Comparison of ENCODE assay signal across 1 cellular context in the genomic region with DNA sequence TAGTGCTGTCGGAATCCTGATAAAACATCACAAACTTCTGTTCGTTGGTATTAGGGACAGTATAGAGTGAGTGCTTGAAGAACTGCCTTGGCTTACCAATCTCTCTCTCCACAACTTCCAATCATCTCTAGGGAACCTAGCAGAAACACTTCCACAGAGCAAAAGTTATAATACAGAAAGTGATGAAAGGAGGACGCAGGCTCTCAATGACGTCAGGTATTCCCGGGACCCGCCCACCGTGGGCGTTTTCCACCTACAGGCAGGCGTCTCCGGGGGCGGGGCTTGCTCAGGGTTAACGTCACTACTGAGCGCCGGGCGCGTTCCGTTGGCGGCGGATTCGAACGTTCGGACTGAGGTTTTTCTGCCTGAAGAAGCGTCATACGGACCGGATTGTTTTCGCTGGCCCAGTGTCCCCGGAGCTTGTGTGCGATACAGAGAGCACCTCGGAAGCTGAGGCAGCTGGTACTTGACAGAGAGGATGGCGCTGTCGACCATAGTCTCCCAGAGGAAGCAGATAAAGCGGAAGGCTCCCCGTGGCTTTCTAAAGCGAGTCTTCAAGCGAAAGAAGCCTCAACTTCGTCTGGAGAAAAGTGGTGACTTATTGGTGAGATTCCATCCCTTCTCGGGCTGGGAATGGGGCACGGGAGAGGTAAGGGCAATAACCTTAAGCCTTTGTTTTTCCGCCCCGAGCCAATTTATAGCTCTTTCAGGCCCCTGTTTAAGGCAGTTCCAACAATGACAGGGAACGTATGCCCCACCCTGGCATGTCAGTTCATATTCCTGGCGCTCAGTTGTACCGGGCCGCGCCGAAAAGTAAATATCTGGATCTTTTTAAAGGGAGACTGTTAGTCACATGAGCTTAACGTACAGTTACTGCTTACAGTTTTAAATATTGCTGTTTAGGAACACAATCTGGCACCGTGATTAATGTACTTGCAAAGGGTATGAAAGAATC.
A peak's percentile ranks its signal among the peaks of the same experiment; 100 is the strongest.
TF ChIP-seq lines count a peak whose summit lies in the region.

A gene (plus strand): TSS at position 320 of the 955 bp plus-strand sequence. CDS start 159 bp downstream, at position 479.

TF ChIP-seq in HEK293, 187 proteins besides CTCF, POLR2A, EP300 and RAD21 (continued from another document):
- TF ChIP-seq, protein P1, sequence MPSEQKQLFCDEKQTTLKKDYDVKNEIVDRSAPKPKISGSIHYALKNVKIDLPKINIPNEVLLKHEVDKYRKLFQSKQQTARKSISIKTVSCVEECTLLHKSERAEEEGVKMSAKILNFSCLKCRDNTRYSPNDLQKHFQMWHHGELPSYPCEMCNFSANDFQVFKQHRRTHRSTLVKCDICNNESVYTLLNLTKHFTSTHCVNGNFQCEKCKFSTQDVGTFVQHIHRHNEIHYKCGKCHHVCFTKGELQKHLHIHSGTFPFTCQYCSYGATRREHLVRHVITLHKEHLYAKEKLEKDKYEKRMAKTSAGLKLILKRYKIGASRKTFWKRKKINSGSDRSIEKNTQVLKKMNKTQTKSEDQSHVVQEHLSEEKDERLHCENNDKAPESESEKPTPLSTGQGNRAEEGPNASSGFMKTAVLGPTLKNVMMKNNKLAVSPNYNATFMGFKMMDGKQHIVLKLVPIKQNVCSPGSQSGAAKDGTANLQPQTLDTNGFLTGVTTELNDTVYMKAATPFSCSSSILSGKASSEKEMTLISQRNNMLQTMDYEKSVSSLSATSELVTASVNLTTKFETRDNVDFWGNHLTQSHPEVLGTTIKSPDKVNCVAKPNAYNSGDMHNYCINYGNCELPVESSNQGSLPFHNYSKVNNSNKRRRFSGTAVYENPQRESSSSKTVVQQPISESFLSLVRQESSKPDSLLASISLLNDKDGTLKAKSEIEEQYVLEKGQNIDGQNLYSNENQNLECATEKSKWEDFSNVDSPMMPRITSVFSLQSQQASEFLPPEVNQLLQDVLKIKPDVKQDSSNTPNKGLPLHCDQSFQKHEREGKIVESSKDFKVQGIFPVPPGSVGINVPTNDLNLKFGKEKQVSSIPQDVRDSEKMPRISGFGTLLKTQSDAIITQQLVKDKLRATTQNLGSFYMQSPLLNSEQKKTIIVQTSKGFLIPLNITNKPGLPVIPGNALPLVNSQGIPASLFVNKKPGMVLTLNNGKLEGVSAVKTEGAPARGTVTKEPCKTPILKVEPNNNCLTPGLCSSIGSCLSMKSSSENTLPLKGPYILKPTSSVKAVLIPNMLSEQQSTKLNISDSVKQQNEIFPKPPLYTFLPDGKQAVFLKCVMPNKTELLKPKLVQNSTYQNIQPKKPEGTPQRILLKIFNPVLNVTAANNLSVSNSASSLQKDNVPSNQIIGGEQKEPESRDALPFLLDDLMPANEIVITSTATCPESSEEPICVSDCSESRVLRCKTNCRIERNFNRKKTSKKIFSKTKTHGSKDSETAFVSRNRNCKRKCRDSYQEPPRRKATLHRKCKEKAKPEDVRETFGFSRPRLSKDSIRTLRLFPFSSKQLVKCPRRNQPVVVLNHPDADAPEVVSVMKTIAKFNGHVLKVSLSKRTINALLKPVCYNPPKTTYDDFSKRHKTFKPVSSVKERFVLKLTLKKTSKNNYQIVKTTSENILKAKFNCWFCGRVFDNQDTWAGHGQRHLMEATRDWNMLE (tag by site-specific recombination; conservative IDR thresholded peaks at IDR 0.05; ENCODE audit: low read depth), result peak; percentile 55
- TF ChIP-seq PRDM1 (tag by site-specific recombination; IDR thresholded peaks at IDR 0.05), result peak; percentile 80
- peak; percentile 91 for TF ChIP-seq SP2 (tag by site-specific recombination; IDR thresholded peaks at IDR 0.05)
- peak; percentile 88 for TF ChIP-seq KLF8 (tag by site-specific recombination; IDR thresholded peaks at IDR 0.05)
- peak; percentile 78 for TF ChIP-seq ZEB2 (tag by site-specific recombination; IDR thresholded peaks at IDR 0.05)
- no peak for TF ChIP-seq ZNF426 (tag by site-specific recombination; IDR thresholded peaks at IDR 0.05)
- TF ChIP-seq, protein P2, sequence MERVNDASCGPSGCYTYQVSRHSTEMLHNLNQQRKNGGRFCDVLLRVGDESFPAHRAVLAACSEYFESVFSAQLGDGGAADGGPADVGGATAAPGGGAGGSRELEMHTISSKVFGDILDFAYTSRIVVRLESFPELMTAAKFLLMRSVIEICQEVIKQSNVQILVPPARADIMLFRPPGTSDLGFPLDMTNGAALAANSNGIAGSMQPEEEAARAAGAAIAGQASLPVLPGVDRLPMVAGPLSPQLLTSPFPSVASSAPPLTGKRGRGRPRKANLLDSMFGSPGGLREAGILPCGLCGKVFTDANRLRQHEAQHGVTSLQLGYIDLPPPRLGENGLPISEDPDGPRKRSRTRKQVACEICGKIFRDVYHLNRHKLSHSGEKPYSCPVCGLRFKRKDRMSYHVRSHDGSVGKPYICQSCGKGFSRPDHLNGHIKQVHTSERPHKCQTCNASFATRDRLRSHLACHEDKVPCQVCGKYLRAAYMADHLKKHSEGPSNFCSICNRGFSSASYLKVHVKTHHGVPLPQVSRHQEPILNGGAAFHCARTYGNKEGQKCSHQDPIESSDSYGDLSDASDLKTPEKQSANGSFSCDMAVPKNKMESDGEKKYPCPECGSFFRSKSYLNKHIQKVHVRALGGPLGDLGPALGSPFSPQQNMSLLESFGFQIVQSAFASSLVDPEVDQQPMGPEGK (tag by site-specific recombination; IDR thresholded peaks at IDR 0.05), result no peak
- TF ChIP-seq, protein P3, sequence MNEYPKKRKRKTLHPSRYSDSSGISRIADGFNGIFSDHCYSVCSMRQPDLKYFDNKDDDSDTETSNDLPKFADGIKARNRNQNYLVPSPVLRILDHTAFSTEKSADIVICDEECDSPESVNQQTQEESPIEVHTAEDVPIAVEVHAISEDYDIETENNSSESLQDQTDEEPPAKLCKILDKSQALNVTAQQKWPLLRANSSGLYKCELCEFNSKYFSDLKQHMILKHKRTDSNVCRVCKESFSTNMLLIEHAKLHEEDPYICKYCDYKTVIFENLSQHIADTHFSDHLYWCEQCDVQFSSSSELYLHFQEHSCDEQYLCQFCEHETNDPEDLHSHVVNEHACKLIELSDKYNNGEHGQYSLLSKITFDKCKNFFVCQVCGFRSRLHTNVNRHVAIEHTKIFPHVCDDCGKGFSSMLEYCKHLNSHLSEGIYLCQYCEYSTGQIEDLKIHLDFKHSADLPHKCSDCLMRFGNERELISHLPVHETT (tag by site-specific recombination; IDR thresholded peaks at IDR 0.05), result 0 out of 2 replicates have a peak, but pooled peaks have one; percentile 59
- TF ChIP-seq, protein P4, sequence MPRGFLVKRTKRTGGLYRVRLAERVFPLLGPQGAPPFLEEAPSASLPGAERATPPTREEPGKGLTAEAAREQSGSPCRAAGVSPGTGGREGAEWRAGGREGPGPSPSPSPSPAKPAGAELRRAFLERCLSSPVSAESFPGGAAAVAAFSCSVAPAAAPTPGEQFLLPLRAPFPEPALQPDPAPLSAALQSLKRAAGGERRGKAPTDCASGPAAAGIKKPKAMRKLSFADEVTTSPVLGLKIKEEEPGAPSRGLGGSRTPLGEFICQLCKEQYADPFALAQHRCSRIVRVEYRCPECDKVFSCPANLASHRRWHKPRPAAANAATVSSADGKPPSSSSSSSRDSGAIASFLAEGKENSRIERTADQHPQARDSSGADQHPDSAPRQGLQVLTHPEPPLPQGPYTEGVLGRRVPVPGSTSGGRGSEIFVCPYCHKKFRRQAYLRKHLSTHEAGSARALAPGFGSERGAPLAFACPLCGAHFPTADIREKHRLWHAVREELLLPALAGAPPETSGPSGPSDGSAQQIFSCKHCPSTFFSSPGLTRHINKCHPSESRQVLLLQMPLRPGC (tag by site-specific recombination; IDR thresholded peaks at IDR 0.05), result no peak; the same call in 1 of the 2 replicates
- no peak for TF ChIP-seq HOXC10 (CRISPR knock-in tag; IDR thresholded peaks at IDR 0.05)
- peak; percentile 75 for TF ChIP-seq SP7 (tag by site-specific recombination; IDR thresholded peaks at IDR 0.05)
- TF ChIP-seq ZNF169 (tag by site-specific recombination; IDR thresholded peaks at IDR 0.05), result no peak
- peak; percentile 18; the same call in 1 of the 2 replicates for TF ChIP-seq ZNF596 (tag by site-specific recombination; IDR thresholded peaks at IDR 0.05)
- TF ChIP-seq ZNF629 (tag by site-specific recombination; IDR thresholded peaks at IDR 0.05), result peak; percentile 98
- peak; percentile 56; the same call in 1 of the 2 replicates for TF ChIP-seq ZNF600 (tag by site-specific recombination; IDR thresholded peaks at IDR 0.05)
- TF ChIP-seq, protein P5, sequence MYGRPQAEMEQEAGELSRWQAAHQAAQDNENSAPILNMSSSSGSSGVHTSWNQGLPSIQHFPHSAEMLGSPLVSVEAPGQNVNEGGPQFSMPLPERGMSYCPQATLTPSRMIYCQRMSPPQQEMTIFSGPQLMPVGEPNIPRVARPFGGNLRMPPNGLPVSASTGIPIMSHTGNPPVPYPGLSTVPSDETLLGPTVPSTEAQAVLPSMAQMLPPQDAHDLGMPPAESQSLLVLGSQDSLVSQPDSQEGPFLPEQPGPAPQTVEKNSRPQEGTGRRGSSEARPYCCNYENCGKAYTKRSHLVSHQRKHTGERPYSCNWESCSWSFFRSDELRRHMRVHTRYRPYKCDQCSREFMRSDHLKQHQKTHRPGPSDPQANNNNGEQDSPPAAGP (tag by site-specific recombination; IDR thresholded peaks at IDR 0.05), result peak; percentile 56; the same call in 1 of the 2 replicates
- no peak for TF ChIP-seq ZNF701 (tag by site-specific recombination; IDR thresholded peaks at IDR 0.05)
- TF ChIP-seq ZNF664 (tag by site-specific recombination; IDR thresholded peaks at IDR 0.05), result 0 out of 2 replicates have a peak, but pooled peaks have one; percentile 20
- TF ChIP-seq ZNF16 (tag by site-specific recombination; IDR thresholded peaks at IDR 0.05; ENCODE audit: low read depth), result no peak
- TF ChIP-seq ZNF146 (tag by site-specific recombination; IDR thresholded peaks at IDR 0.05), result no peak
- TF ChIP-seq ZNF394 (tag by site-specific recombination; IDR thresholded peaks at IDR 0.05; ENCODE audit: borderline replicate concordance), result peak; percentile 79; the same call in 1 of the 2 replicates
- TF ChIP-seq ZNF561 (tag by site-specific recombination; IDR thresholded peaks at IDR 0.05; ENCODE audit: borderline replicate concordance), result peak; percentile 55; the same call in 1 of the 2 replicates
- TF ChIP-seq ZBTB1 (tag by site-specific recombination; IDR thresholded peaks at IDR 0.05), result no peak
- TF ChIP-seq, protein P6, sequence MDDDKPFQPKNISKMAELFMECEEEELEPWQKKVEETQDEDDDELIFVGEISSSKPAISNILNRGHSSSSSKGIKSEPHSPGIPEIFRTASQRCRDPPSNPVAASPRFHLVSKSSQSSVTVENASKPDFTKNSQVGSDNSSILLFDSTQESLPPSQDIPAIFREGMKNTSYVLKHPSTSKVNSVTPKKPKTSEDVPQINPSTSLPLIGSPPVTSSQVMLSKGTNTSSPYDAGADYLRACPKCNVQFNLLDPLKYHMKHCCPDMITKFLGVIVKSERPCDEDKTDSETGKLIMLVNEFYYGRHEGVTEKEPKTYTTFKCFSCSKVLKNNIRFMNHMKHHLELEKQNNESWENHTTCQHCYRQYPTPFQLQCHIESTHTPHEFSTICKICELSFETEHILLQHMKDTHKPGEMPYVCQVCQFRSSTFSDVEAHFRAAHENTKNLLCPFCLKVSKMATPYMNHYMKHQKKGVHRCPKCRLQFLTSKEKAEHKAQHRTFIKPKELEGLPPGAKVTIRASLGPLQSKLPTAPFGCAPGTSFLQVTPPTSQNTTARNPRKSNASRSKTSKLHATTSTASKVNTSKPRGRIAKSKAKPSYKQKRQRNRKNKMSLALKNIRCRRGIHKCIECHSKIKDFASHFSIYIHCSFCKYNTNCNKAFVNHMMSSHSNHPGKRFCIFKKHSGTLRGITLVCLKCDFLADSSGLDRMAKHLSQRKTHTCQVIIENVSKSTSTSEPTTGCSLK (tag by site-specific recombination; IDR thresholded peaks at IDR 0.05), result no peak
- TF ChIP-seq ZFP69B (tag by site-specific recombination; IDR thresholded peaks at IDR 0.05), result 0 out of 2 replicates have a peak, but pooled peaks have one; percentile 12
- TF ChIP-seq ZNF335 (tag by site-specific recombination; conservative IDR thresholded peaks at IDR 0.05), result peak; percentile 85
- TF ChIP-seq, protein P7, sequence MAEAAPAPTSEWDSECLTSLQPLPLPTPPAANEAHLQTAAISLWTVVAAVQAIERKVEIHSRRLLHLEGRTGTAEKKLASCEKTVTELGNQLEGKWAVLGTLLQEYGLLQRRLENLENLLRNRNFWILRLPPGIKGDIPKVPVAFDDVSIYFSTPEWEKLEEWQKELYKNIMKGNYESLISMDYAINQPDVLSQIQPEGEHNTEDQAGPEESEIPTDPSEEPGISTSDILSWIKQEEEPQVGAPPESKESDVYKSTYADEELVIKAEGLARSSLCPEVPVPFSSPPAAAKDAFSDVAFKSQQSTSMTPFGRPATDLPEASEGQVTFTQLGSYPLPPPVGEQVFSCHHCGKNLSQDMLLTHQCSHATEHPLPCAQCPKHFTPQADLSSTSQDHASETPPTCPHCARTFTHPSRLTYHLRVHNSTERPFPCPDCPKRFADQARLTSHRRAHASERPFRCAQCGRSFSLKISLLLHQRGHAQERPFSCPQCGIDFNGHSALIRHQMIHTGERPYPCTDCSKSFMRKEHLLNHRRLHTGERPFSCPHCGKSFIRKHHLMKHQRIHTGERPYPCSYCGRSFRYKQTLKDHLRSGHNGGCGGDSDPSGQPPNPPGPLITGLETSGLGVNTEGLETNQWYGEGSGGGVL (tag by site-specific recombination; IDR thresholded peaks at IDR 0.05), result no peak
- no peak; the same call in 1 of the 2 replicates for TF ChIP-seq ZNF2 (tag by site-specific recombination; IDR thresholded peaks at IDR 0.05)
- TF ChIP-seq SETDB1 (IDR thresholded peaks at IDR 0.05; ENCODE audit: insufficient read length, low read length), result peak; percentile 77
- TF ChIP-seq ZNF366 (tag by site-specific recombination; conservative IDR thresholded peaks at IDR 0.05), result peak; percentile 71
- TF ChIP-seq GFI1B (tag by site-specific recombination; IDR thresholded peaks at IDR 0.05), result peak; percentile 81; the same call in 1 of the 2 replicates
- peak; percentile 94; the same call in 1 of the 2 replicates for TF ChIP-seq ZNF501 (tag by site-specific recombination; IDR thresholded peaks at IDR 0.05)
- TF ChIP-seq ZNF19 (tag by site-specific recombination; IDR thresholded peaks at IDR 0.05; ENCODE audit: low read depth), result no peak
- TF ChIP-seq, protein P8, sequence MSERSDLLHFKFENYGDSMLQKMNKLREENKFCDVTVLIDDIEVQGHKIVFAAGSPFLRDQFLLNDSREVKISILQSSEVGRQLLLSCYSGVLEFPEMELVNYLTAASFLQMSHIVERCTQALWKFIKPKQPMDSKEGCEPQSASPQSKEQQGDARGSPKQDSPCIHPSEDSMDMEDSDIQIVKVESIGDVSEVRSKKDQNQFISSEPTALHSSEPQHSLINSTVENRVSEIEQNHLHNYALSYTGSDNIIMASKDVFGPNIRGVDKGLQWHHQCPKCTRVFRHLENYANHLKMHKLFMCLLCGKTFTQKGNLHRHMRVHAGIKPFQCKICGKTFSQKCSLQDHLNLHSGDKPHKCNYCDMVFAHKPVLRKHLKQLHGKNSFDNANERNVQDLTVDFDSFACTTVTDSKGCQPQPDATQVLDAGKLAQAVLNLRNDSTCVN (tag by site-specific recombination; optimal IDR thresholded peaks at IDR 0.05), result peak; percentile 30
- no peak for TF ChIP-seq ZNF514 (tag by site-specific recombination; IDR thresholded peaks at IDR 0.05)
